Comparison of ENCODE assay signal across 19 cellular contexts in genomic region chr3:140727886-140728285, GRCh38. TPM values are rescaled to one million over a fixed set of nuclear protein-coding genes. Genes with fewer than 3 reads are reported as not detected.
"Had no signal": no experiment of that assay in that cellular context is flagged by ENCODE, and none has a peak within 500 bp of the region (broad histone marks: within the 10 kb centered on the region; RNA-seq: fewer than 3 reads in every experiment).

No MANE protein-coding gene starts in this region.

- DNase-seq: activated CD4-positive, alpha-beta T cell treated with anti-CD3 and anti-CD28 coated beads, Interleukin-2, amount 50 U/mL, for 48 hours; activated CD8-positive, alpha-beta memory T cell treated with anti-CD3 and anti-CD28 coated beads, Interleukin-2, amount 10 ng/mL, durations not matched to agents 7 days and 5 days; activated effector memory CD4-positive, alpha-beta T cell treated with anti-CD3 and anti-CD28 coated beads, Interleukin-2, amount 50 U/mL, for 16 hours; activated T-cell treated with anti-CD3 and anti-CD28 coated beads, Interleukin-2, amount 50 U/mL, for 24 hours; amygdala; dorsolateral prefrontal cortex; immature natural killer cell; left colon; occipital lobe; psoas muscle; stimulated activated CD4-positive, alpha-beta T cell treated with anti-CD3 and anti-CD28 coated beads, Interleukin-4, amount 100 ng/mL, for 1 hour had no signal

- ATAC-seq: activated CD4-positive, CD25-positive, alpha-beta regulatory T cell treated with anti-CD3 and anti-CD28 coated beads, Interleukin-2, amount 50 U/mL, for 24 hours; activated CD8-positive, alpha-beta memory T cell treated with anti-CD3 and anti-CD28 coated beads, Interleukin-2, amount 10 ng/mL, durations not matched to agents 7 days and 5 days; natural killer cell treated with Interleukin-12 subunit alpha and Interleukin-12 subunit beta and Interleukin-15 and Interleukin-18, amount 100 ng/mL, for 72 hours; psoas muscle had no signal

- H3K4me3 ChIP-seq: dorsolateral prefrontal cortex, psoas muscle had no signal

- H3K9me3 ChIP-seq: psoas muscle had no signal

- H3K4me1 ChIP-seq: psoas muscle had no signal

- H3K27ac ChIP-seq: dorsolateral prefrontal cortex, psoas muscle had no signal

RNA-seq across cellular contexts. Expression of gene TRIM42, which starts 50.0 kb away (rescaled TPM):
- total RNA-seq: activated CD8-positive, alpha-beta memory T cell treated with anti-CD3 and anti-CD28 coated beads, Interleukin-2, amount 10 ng/mL, durations not matched to agents 7 days and 5 days; chondrocyte; dorsolateral prefrontal cortex; glomerular endothelial cell; left colon; lung microvascular endothelial cell; natural killer cell treated with Interleukin-12 subunit alpha and Interleukin-12 subunit beta and Interleukin-15 and Interleukin-18, amount 100 ng/mL, for 72 hours; occipital lobe; psoas muscle; temporal lobe; urinary bladder had no signal
- polyA plus RNA-seq: esophagus, immature natural killer cell, urinary bladder had no signal
